ENCODE assay signal across 27 cellular contexts in genomic region chr12:125824276-125824675, GRCh38.
"Had no signal": no experiment of that assay in that cellular context is flagged by ENCODE, and none has a peak within 500 bp of the region (broad histone marks: within the 10 kb centered on the region; RNA-seq: fewer than 3 reads in every experiment).

No MANE protein-coding gene starts in this region.

- H3K27ac ChIP-seq: neutrophil, ovary, parathyroid adenoma, psoas muscle, right lobe of liver, sigmoid colon, stomach, suprapubic skin, testis, tibial artery, transverse colon, upper lobe of right lung, uterus had no signal

- H3K9ac ChIP-seq: parathyroid adenoma had no signal

- H3K79me2 ChIP-seq: parathyroid adenoma had no signal

- H3K4me3 ChIP-seq: ovary, psoas muscle, right lobe of liver, sigmoid colon, stomach, suprapubic skin, testis, tibial artery, transverse colon, upper lobe of right lung, uterus had no signal

- ATAC-seq: naive thymus-derived CD8-positive, alpha-beta T cell; natural killer cell treated with Interleukin-12 subunit alpha and Interleukin-12 subunit beta and Interleukin-15 and Interleukin-18, amount 100 ng/mL, for 72 hours; psoas muscle; right cardiac atrium; right lobe of liver; stimulated activated effector memory CD8-positive, alpha-beta T cell treated with anti-CD3 and anti-CD28 coated beads, Interleukin-12 subunit alpha, Interleukin-12 subunit beta, amount 100 ng/mL, for 72 hours; stimulated activated naive B cell treated with anti-CD40 and anti-IgM and Interleukin-4, amounts not matched to agents 10 μg/mL and 1 μg/mL and 100 μg/mL, for 72 hours; upper lobe of right lung had no signal

- H3K4me1 ChIP-seq: parathyroid adenoma, psoas muscle, right lobe of liver, sigmoid colon, stomach, suprapubic skin, testis, tibial artery, transverse colon, upper lobe of right lung, uterus had no signal

- H3K27me3 ChIP-seq: neutrophil, ovary, right lobe of liver, sigmoid colon, stomach, suprapubic skin, testis, tibial artery, transverse colon, upper lobe of right lung, uterus had no signal

- FAIRE-seq: small intestine had no signal

- H3K9me3 ChIP-seq: neutrophil, ovary, testis, upper lobe of right lung, uterus had no signal

- DNase-seq: naive thymus-derived CD8-positive, alpha-beta T cell; nephron progenitor cell; occipital lobe; ovary; posterior cingulate gyrus; psoas muscle; right cardiac atrium; right lobe of liver; sigmoid colon; small intestine; stimulated activated CD4-positive, alpha-beta T cell treated with anti-CD3 and anti-CD28 coated beads, Interleukin-15, amount 100 ng/mL, for 24 hours; stimulated activated CD4-positive, alpha-beta T cell treated with anti-CD3 and anti-CD28 coated beads, Interleukin-2, amount 100 ng/mL, for 24 hours; stimulated activated CD4-positive, alpha-beta T cell treated with anti-CD3 and anti-CD28 coated beads, Interleukin-2, amount 100 ng/mL, for 48 hours; stimulated activated CD4-positive, alpha-beta T cell treated with anti-CD3 and anti-CD28 coated beads, Interleukin-4, amount 100 ng/mL, for 24 hours; stimulated activated naive B cell treated with anti-CD40 and anti-IgM and Interleukin-4, amounts not matched to agents 10 μg/mL and 1 μg/mL and 100 μg/mL, for 72 hours; stimulated activated naive CD4-positive, alpha-beta T cell treated with Interleukin-2 at 50 U/mL for 16 hours; stomach; testis; tibial artery; transverse colon; upper lobe of right lung; uterus had no signal

- H2AFZ ChIP-seq: parathyroid adenoma had no signal

- H3K36me3 ChIP-seq: neutrophil, ovary, right lobe of liver, sigmoid colon, stomach, suprapubic skin, tibial artery, transverse colon, upper lobe of right lung, uterus had no signal
